Comparison of ENCODE assay signal across 17 cellular contexts in genomic region chr16:85304337-85304736, GRCh38.
A peak's percentile ranks its signal among the peaks of the same experiment; 100 is the strongest.
DNase-seq lines count a peak whose midpoint lies in the region; ATAC-seq and TF ChIP-seq lines count a peak whose summit lies in the region.
"Had no signal": no experiment of that assay in that cellular context is flagged by ENCODE, and none has a peak within 500 bp of the region (broad histone marks: within the 10 kb centered on the region; RNA-seq: fewer than 3 reads in every experiment).

No MANE protein-coding gene starts in this region.

- H3K9me3 Mint-ChIP-seq in T-helper 1 cell treated with Interleukin-12 subunit alpha and Interleukin-12 subunit beta and Interleukin-4 antibody, amounts not matched to agents 30 μg/mL and 1 μg/mL, for 36 hours: no peaks in the 10 kb centered on the region
- no peaks in the 10 kb centered on the region for H3K9me3 Mint-ChIP-seq in CD4-positive, alpha-beta T cell
- no peaks in the 10 kb centered on the region for H3K9me3 Mint-ChIP-seq in activated T-helper 2 cell treated with anti-CD3 and anti-CD28 coated beads, Interferon-gamma antibody, Interleukin-2, Interleukin-4, amounts not matched to agents 10 μg/mL and 5 μg/mL and 100 μg/mL, durations not matched to agents 14 hours and 24 hours and 36 hours
- no peaks in the 10 kb centered on the region for H3K9me3 Mint-ChIP-seq in effector memory CD8-positive, alpha-beta T cell
- H3K9me3 Mint-ChIP-seq: nephron progenitor cell had no signal

- no peak for ATAC-seq in CD4-positive, alpha-beta T cell (ENCODE audit: poor library complexity)
- ATAC-seq in effector memory CD8-positive, alpha-beta T cell (replicated peaks): no peak
- ATAC-seq: heart left ventricle had no signal

- no peak for TF ChIP-seq CTCF in CD4-positive, alpha-beta T cell (IDR thresholded peaks at IDR 0.05)

- DNase-seq in T-helper 1 cell: no peak
- DNase-seq in CD4-positive, alpha-beta T cell: no peak
- peak; percentile 72 for DNase-seq in NAMALWA (ENCODE audit: low spot score)
- DNase-seq in activated T-helper 2 cell treated with anti-CD3 and anti-CD28 coated beads, Interferon-gamma antibody, Interleukin-2, Interleukin-4, amounts not matched to agents 10 μg/mL and 5 μg/mL and 100 μg/mL, durations not matched to agents 14 hours and 24 hours and 36 hours (ENCODE audit: low spot score): no peak
- DNase-seq in effector memory CD8-positive, alpha-beta T cell: no peak
- DNase-seq in GM19238 (ENCODE audit: insufficient read length, low spot score): no peak
- no peak for DNase-seq in NCI-H69 (lab: John Stamatoyannopoulos, UW)
- DNase-seq: activated naive CD4-positive, alpha-beta T cell treated with anti-CD3 and anti-CD28 coated beads, Interleukin-2, amount 50 U/mL, for 16 hours; esophagus squamous epithelium; heart left ventricle; IMR-90; islet precursor cell; NCI-H82; nephron progenitor cell; SIG-M5; stimulated activated naive CD4-positive, alpha-beta T cell treated with Interleukin-2 at 50 U/mL for 16 hours had no signal

- POLR2A ChIA-PET in CD4-positive, alpha-beta T cell (lab: Charles Lee): interaction anchor here (0.9 kb wide), 1 partner anchor 27 kb away, joined by 3 read pairs; no protein-coding TSS in a partner anchor

- CTCF ChIA-PET in CD4-positive, alpha-beta T cell (lab: Charles Lee): no interaction called here

- peak overlapping the region; percentile 67 for H3K27ac Mint-ChIP-seq in T-helper 1 cell treated with Interleukin-12 subunit alpha and Interleukin-12 subunit beta and Interleukin-4 antibody, amounts not matched to agents 30 μg/mL and 1 μg/mL, for 36 hours
- H3K27ac Mint-ChIP-seq in CD4-positive, alpha-beta T cell: peak overlapping the region; percentile 79
- peak overlapping the region; percentile 85 for H3K27ac Mint-ChIP-seq in activated T-helper 2 cell treated with anti-CD3 and anti-CD28 coated beads, Interferon-gamma antibody, Interleukin-2, Interleukin-4, amounts not matched to agents 10 μg/mL and 5 μg/mL and 100 μg/mL, durations not matched to agents 14 hours and 24 hours and 36 hours
- no peak overlapping the region for H3K27ac Mint-ChIP-seq in effector memory CD8-positive, alpha-beta T cell
- H3K27ac Mint-ChIP-seq: nephron progenitor cell had no signal

- H3K27me3 ChIP-seq in CD4-positive, alpha-beta T cell (ENCODE audit: control insufficient read depth, insufficient read depth, low read length): no peaks in the 10 kb centered on the region
- H3K27me3 ChIP-seq: heart left ventricle had no signal

- peak overlapping the region; percentile 85 for H3K4me3 Mint-ChIP-seq in T-helper 1 cell treated with Interleukin-12 subunit alpha and Interleukin-12 subunit beta and Interleukin-4 antibody, amounts not matched to agents 30 μg/mL and 1 μg/mL, for 36 hours
- H3K4me3 Mint-ChIP-seq in CD4-positive, alpha-beta T cell: no peak overlapping the region
- H3K4me3 Mint-ChIP-seq in activated T-helper 2 cell treated with anti-CD3 and anti-CD28 coated beads, Interferon-gamma antibody, Interleukin-2, Interleukin-4, amounts not matched to agents 10 μg/mL and 5 μg/mL and 100 μg/mL, durations not matched to agents 14 hours and 24 hours and 36 hours (ENCODE audit: low read depth): peak overlapping the region; percentile 89
- no peak overlapping the region for H3K4me3 Mint-ChIP-seq in effector memory CD8-positive, alpha-beta T cell
- H3K4me3 Mint-ChIP-seq: nephron progenitor cell had no signal

- peaks cover 39% of the 10 kb centered on the region for H3K4me1 Mint-ChIP-seq in T-helper 1 cell treated with Interleukin-12 subunit alpha and Interleukin-12 subunit beta and Interleukin-4 antibody, amounts not matched to agents 30 μg/mL and 1 μg/mL, for 36 hours (ENCODE audit: low read depth)
- peaks cover 45% of the 10 kb centered on the region for H3K4me1 Mint-ChIP-seq in CD4-positive, alpha-beta T cell (ENCODE audit: low read depth)
- H3K4me1 Mint-ChIP-seq in activated T-helper 2 cell treated with anti-CD3 and anti-CD28 coated beads, Interferon-gamma antibody, Interleukin-2, Interleukin-4, amounts not matched to agents 10 μg/mL and 5 μg/mL and 100 μg/mL, durations not matched to agents 14 hours and 24 hours and 36 hours (ENCODE audit: low read depth): peaks cover 33% of the 10 kb centered on the region
- H3K4me1 Mint-ChIP-seq in effector memory CD8-positive, alpha-beta T cell (ENCODE audit: low read depth in 2 of 2): peaks cover 5 to 13% of the 10 kb centered on the region in 2 donors

- intact Hi-C loops in CD4-positive, alpha-beta T cell (cut with DNase I, micrococcal nuclease): loop anchor here in 1 of 2 experiments (5.0 kb wide), 1 partner anchor 413 kb away; no protein-coding TSS in a partner anchor
- intact Hi-C loops in activated T-helper 2 cell treated with anti-CD3 and anti-CD28 coated beads, Interferon-gamma antibody, Interleukin-2, Interleukin-4, amounts not matched to agents 10 μg/mL and 5 μg/mL and 100 μg/mL, durations not matched to agents 14 hours and 24 hours and 36 hours (cut with micrococcal nuclease): loop anchor here (5.0 to 10.0 kb wide), 2 partner anchors 120 to 253 kb away; no protein-coding TSS in a partner anchor

- no peaks in the 10 kb centered on the region for H3K27me3 Mint-ChIP-seq in T-helper 1 cell treated with Interleukin-12 subunit alpha and Interleukin-12 subunit beta and Interleukin-4 antibody, amounts not matched to agents 30 μg/mL and 1 μg/mL, for 36 hours (ENCODE audit: low read depth)
- no peaks in the 10 kb centered on the region for H3K27me3 Mint-ChIP-seq in CD4-positive, alpha-beta T cell
- peaks cover 2% of the 10 kb centered on the region for H3K27me3 Mint-ChIP-seq in activated T-helper 2 cell treated with anti-CD3 and anti-CD28 coated beads, Interferon-gamma antibody, Interleukin-2, Interleukin-4, amounts not matched to agents 10 μg/mL and 5 μg/mL and 100 μg/mL, durations not matched to agents 14 hours and 24 hours and 36 hours (ENCODE audit: low read depth)
- peaks cover 0 to 47% of the 10 kb centered on the region in 2 donors for H3K27me3 Mint-ChIP-seq in effector memory CD8-positive, alpha-beta T cell

- H3K9me3 ChIP-seq in CD4-positive, alpha-beta T cell (ENCODE audit: control insufficient read depth, low read length): no peaks in the 10 kb centered on the region
- H3K9me3 ChIP-seq: esophagus squamous epithelium, heart left ventricle had no signal

- no peaks in the 10 kb centered on the region for H3K36me3 Mint-ChIP-seq in T-helper 1 cell treated with Interleukin-12 subunit alpha and Interleukin-12 subunit beta and Interleukin-4 antibody, amounts not matched to agents 30 μg/mL and 1 μg/mL, for 36 hours (ENCODE audit: low read depth)
- no peaks in the 10 kb centered on the region for H3K36me3 Mint-ChIP-seq in CD4-positive, alpha-beta T cell (ENCODE audit: low read depth)
- H3K36me3 Mint-ChIP-seq in activated T-helper 2 cell treated with anti-CD3 and anti-CD28 coated beads, Interferon-gamma antibody, Interleukin-2, Interleukin-4, amounts not matched to agents 10 μg/mL and 5 μg/mL and 100 μg/mL, durations not matched to agents 14 hours and 24 hours and 36 hours (ENCODE audit: low read depth): peaks cover 2% of the 10 kb centered on the region
- no peaks in the 10 kb centered on the region for H3K36me3 Mint-ChIP-seq in effector memory CD8-positive, alpha-beta T cell (ENCODE audit: insufficient read depth)

- no peak overlapping the region for H3K27ac ChIP-seq in CD4-positive, alpha-beta T cell (ENCODE audit: low read depth, low read length)
- H3K27ac ChIP-seq: esophagus squamous epithelium, heart left ventricle had no signal

Comparison
In these comparisons a context has a peak if more than half of its experiments do, and no peak if none do; other contexts are left out.
1. H3K27ac Mint-ChIP-seq: peak in T-helper 1 cell treated with Interleukin-12 subunit alpha and Interleukin-12 subunit beta and Interleukin-4 antibody, amounts not matched to agents 30 μg/mL and 1 μg/mL, for 36 hours (single experiment), CD4-positive, alpha-beta T cell (single experiment) and activated T-helper 2 cell treated with anti-CD3 and anti-CD28 coated beads, Interferon-gamma antibody, Interleukin-2, Interleukin-4, amounts not matched to agents 10 μg/mL and 5 μg/mL and 100 μg/mL, durations not matched to agents 14 hours and 24 hours and 36 hours (single experiment); none in effector memory CD8-positive, alpha-beta T cell (0 of 2).
2. H3K4me3 Mint-ChIP-seq: peak in T-helper 1 cell treated with Interleukin-12 subunit alpha and Interleukin-12 subunit beta and Interleukin-4 antibody, amounts not matched to agents 30 μg/mL and 1 μg/mL, for 36 hours (single experiment) and activated T-helper 2 cell treated with anti-CD3 and anti-CD28 coated beads, Interferon-gamma antibody, Interleukin-2, Interleukin-4, amounts not matched to agents 10 μg/mL and 5 μg/mL and 100 μg/mL, durations not matched to agents 14 hours and 24 hours and 36 hours (single experiment); none in CD4-positive, alpha-beta T cell (single experiment) and effector memory CD8-positive, alpha-beta T cell (0 of 2).